1 cellular context compared by ENCODE assay signal in the genomic region with DNA sequence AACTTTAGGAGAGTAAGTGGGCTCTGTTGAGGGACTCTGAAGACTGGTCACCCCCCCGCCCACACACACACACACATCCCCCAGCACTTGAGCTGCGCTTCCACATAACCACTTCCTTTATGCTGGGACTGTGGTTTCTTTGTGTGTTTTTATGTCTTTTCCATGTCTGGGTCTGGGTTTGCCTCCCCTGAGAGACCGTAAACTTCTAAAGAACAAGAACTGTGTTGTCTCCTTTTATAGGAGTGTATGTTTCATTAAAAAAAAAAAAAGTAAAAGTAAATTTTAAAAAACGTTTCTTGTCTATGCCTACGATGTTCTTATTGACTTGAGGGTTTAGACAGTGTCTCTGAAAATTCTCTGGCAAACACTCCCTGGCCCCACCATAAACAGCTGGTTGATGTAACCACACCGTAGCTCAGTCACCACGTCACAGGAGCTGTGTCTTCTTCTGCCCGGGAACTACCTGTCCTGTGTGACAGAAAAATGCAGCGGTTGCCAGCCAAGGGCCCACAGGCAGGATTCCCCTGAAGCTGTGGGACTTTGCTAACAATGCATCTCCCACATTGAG.
TF ChIP-seq lines count a peak whose summit lies in the region.

No MANE protein-coding gene starts in this region.

TF ChIP-seq in GM12878, 131 proteins besides CTCF, POLR2A, EP300 and RAD21 (continued from another document):
- TF ChIP-seq MXI1 (IDR thresholded peaks at IDR 0.05; ENCODE audit: low read depth, low read length) (0 out of 2 replicates have a peak, but pooled peaks have one; percentile 33), SPI1 (IDR thresholded peaks at IDR 0.05; ENCODE audit: borderline replicate concordance, insufficient read depth, low read depth, low read length) (peak; percentile 33; the same call in 1 of the 2 replicates), KAT2A (conservative IDR thresholded peaks at IDR 0.05; ENCODE audit: control insufficient read depth, low read depth, low read length) (no peak), SP1 (IDR thresholded peaks at IDR 0.05; ENCODE audit: low read depth, low read length) (no peak), RUNX3 (IDR thresholded peaks at IDR 0.05; ENCODE audit: low read length) (peak; percentile 96), CREB1 (IDR thresholded peaks at IDR 0.05; ENCODE audit: low read depth) (peak; percentile 77), CHD4 (IDR thresholded peaks at IDR 0.05) (no peak), SREBF2 (IDR thresholded peaks at IDR 0.05; ENCODE audit: low read length) (no peak), RBBP5 (conservative IDR thresholded peaks at IDR 0.05) (no peak), CHD2 (IDR thresholded peaks at IDR 0.05; ENCODE audit: borderline replicate concordance, low read depth, low read length) (no peak), CBX3 (IDR thresholded peaks at IDR 0.05; ENCODE audit: borderline replicate concordance, low read depth) (no peak), IKZF1 (conservative IDR thresholded peaks at IDR 0.05) (peak; percentile 51), SIX5 (IDR thresholded peaks at IDR 0.05; ENCODE audit: low read depth, low read length, severe bottlenecking) (no peak), ZNF217 (IDR thresholded peaks at IDR 0.05) (no peak), YBX1 (IDR thresholded peaks at IDR 0.05) (no peak), TBL1XR1 (IDR thresholded peaks at IDR 0.05; ENCODE audit: low read depth, low read length) (0 out of 2 replicates have a peak, but pooled peaks have one; percentile 47), EGR1 (IDR thresholded peaks at IDR 0.05; ENCODE audit: borderline replicate concordance in 1 of 2, low read depth in 2 of 2, low read length in 2 of 2) (peak in 1 of 2 experiments; percentile 85; a peak in 2 of 3 replicates), CEBPB (IDR thresholded peaks at IDR 0.05; ENCODE audit: borderline replicate concordance in 1 of 2, low read depth in 2 of 2, low read length in 2 of 2) (no peak), RB1 (IDR thresholded peaks at IDR 0.05; ENCODE audit: borderline replicate concordance) (no peak), TCF12 (IDR thresholded peaks at IDR 0.05; ENCODE audit: low read depth, low read length) (peak; percentile 80), GATAD2B (conservative IDR thresholded peaks at IDR 0.05; ENCODE audit: low read depth) (0 out of 2 replicates have a peak, but pooled peaks have one; percentile 33), CBFB (IDR thresholded peaks at IDR 0.05; ENCODE audit: low read depth) (0 out of 2 replicates have a peak, but pooled peaks have one; percentile 48), STAT1 (conservative IDR thresholded peaks at IDR 0.05) (no peak), RCOR1 (conservative IDR thresholded peaks at IDR 0.05; ENCODE audit: low read depth, low read length) (no peak), POLR2AphosphoS2 (IDR thresholded peaks at IDR 0.05; ENCODE audit: low read depth, low read length) (no peak), NR2C2 (IDR thresholded peaks at IDR 0.05; ENCODE audit: borderline replicate concordance, control insufficient read depth, insufficient read length, low read depth) (no peak)
- TF ChIP-seq, protein P1, sequence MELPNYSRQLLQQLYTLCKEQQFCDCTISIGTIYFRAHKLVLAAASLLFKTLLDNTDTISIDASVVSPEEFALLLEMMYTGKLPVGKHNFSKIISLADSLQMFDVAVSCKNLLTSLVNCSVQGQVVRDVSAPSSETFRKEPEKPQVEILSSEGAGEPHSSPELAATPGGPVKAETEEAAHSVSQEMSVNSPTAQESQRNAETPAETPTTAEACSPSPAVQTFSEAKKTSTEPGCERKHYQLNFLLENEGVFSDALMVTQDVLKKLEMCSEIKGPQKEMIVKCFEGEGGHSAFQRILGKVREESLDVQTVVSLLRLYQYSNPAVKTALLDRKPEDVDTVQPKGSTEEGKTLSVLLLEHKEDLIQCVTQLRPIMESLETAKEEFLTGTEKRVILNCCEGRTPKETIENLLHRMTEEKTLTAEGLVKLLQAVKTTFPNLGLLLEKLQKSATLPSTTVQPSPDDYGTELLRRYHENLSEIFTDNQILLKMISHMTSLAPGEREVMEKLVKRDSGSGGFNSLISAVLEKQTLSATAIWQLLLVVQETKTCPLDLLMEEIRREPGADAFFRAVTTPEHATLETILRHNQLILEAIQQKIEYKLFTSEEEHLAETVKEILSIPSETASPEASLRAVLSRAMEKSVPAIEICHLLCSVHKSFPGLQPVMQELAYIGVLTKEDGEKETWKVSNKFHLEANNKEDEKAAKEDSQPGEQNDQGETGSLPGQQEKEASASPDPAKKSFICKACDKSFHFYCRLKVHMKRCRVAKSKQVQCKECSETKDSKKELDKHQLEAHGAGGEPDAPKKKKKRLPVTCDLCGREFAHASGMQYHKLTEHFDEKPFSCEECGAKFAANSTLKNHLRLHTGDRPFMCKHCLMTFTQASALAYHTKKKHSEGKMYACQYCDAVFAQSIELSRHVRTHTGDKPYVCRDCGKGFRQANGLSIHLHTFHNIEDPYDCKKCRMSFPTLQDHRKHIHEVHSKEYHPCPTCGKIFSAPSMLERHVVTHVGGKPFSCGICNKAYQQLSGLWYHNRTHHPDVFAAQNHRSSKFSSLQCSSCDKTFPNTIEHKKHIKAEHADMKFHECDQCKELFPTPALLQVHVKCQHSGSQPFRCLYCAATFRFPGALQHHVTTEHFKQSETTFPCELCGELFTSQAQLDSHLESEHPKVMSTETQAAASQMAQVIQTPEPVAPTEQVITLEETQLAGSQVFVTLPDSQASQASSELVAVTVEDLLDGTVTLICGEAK (IDR thresholded peaks at IDR 0.05; ENCODE audit: borderline replicate concordance) = no peak
- TF ChIP-seq, protein P2, sequence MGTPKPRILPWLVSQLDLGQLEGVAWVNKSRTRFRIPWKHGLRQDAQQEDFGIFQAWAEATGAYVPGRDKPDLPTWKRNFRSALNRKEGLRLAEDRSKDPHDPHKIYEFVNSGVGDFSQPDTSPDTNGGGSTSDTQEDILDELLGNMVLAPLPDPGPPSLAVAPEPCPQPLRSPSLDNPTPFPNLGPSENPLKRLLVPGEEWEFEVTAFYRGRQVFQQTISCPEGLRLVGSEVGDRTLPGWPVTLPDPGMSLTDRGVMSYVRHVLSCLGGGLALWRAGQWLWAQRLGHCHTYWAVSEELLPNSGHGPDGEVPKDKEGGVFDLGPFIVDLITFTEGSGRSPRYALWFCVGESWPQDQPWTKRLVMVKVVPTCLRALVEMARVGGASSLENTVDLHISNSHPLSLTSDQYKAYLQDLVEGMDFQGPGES (IDR thresholded peaks at IDR 0.05) = no peak
- TF ChIP-seq, protein P3, sequence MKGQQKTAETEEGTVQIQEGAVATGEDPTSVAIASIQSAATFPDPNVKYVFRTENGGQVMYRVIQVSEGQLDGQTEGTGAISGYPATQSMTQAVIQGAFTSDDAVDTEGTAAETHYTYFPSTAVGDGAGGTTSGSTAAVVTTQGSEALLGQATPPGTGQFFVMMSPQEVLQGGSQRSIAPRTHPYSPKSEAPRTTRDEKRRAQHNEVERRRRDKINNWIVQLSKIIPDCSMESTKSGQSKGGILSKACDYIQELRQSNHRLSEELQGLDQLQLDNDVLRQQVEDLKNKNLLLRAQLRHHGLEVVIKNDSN (IDR thresholded peaks at IDR 0.05; ENCODE audit: borderline replicate concordance, extremely low read length, insufficient read depth, low read depth, low read length) = no peak
- TF ChIP-seq, protein P4, sequence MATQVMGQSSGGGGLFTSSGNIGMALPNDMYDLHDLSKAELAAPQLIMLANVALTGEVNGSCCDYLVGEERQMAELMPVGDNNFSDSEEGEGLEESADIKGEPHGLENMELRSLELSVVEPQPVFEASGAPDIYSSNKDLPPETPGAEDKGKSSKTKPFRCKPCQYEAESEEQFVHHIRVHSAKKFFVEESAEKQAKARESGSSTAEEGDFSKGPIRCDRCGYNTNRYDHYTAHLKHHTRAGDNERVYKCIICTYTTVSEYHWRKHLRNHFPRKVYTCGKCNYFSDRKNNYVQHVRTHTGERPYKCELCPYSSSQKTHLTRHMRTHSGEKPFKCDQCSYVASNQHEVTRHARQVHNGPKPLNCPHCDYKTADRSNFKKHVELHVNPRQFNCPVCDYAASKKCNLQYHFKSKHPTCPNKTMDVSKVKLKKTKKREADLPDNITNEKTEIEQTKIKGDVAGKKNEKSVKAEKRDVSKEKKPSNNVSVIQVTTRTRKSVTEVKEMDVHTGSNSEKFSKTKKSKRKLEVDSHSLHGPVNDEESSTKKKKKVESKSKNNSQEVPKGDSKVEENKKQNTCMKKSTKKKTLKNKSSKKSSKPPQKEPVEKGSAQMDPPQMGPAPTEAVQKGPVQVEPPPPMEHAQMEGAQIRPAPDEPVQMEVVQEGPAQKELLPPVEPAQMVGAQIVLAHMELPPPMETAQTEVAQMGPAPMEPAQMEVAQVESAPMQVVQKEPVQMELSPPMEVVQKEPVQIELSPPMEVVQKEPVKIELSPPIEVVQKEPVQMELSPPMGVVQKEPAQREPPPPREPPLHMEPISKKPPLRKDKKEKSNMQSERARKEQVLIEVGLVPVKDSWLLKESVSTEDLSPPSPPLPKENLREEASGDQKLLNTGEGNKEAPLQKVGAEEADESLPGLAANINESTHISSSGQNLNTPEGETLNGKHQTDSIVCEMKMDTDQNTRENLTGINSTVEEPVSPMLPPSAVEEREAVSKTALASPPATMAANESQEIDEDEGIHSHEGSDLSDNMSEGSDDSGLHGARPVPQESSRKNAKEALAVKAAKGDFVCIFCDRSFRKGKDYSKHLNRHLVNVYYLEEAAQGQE (IDR thresholded peaks at IDR 0.05; ENCODE audit: low read depth, low read length) = no peak
